ENCODE assay signal across 25 cellular contexts in the genomic region with DNA sequence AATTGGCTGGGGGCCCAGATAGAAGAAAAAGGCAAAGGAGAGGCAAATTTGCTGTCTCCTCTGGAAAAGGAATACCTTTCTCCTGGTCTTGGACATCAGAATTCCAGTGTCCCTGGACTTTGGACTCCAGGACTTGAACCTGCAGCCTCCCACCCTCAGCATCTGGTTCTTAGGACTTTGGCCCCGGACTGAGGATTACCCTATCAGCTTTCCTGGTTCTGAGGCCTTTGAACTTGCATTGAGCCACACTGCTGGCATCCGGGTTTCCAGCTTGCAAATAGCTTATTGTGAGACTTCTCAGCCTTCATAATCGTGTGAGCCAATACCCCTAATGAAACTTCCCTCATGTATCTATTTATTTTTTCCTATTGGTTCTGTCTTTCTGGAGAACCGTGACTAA.
DNase-seq lines count a peak whose midpoint lies in the region; ATAC-seq, FAIRE-seq and TF ChIP-seq lines count a peak whose summit lies in the region.
"Had no signal": no experiment of that assay in that cellular context is flagged by ENCODE, and none has a peak within 500 bp of the region (broad histone marks: within the 10 kb centered on the region; RNA-seq: fewer than 3 reads in every experiment).

No MANE protein-coding gene starts in this region.

- TF ChIP-seq EP300 in HepG2 (IDR thresholded peaks at IDR 0.05; ENCODE audit: low read depth in 2 of 2, low read length in 2 of 2) (no peak), HepG2 (CRISPR knock-in tag; IDR thresholded peaks at IDR 0.05; ENCODE audit: borderline replicate concordance) (no peak)

- no peak for FAIRE-seq in HepG2 (lab: Jason Lieb, UNC)
- FAIRE-seq: A549, GM12878 had no signal

- in situ Hi-C loops in HepG2 (cut with HindIII; ENCODE audit: extremely low pct_ligation_motif_present, low pct_unique_long_range_greater_than_20kb), result no loop called here

- H3K27me3 Mint-ChIP-seq in Caco-2 (ENCODE audit: insufficient read depth, unreplicated experiment), result no peaks in the 10 kb centered on the region

- intact Hi-C loops in Caco-2 (cut with micrococcal nuclease; ENCODE audit: unreplicated experiment), result no loop called here
- intact Hi-C loops in HepG2 (cut with micrococcal nuclease; ENCODE audit: unreplicated experiment), result no loop called here
- intact Hi-C loops in OCI-LY7 (cut with micrococcal nuclease; ENCODE audit: unreplicated experiment), result no loop called here
- intact Hi-C loops in testis (cut with DNase I; ENCODE audit: low total_unique reads), result no loop called here

- DNase-seq in Caco-2 (peak; percentile 35 to 54), LoVo (ENCODE audit: low spot score) (peak; percentile 10), HepG2 (ENCODE audit: low spot score) (no peak), mucosa of gallbladder (ENCODE audit: low spot score) (peak; percentile 85), OCI-LY7 (ENCODE audit: low spot score) (no peak), testis (no peak)
- DNase-seq: 8988T; ACHN; AML-193; BE2C; Calu3; CD4-positive, alpha-beta T cell; CD8-positive, alpha-beta memory T cell; DMS79; EL; GDM1; GOT3; HFFc6 had no signal

- H3K4me2 ChIP-seq in HepG2 (ENCODE audit: low read depth, low read length) (no peak overlapping the region), OCI-LY7 (ENCODE audit: low read length) (no peak overlapping the region)
- H3K4me2 ChIP-seq: A549; BLaER1 treated with 17β-estradiol and CSF1 and Interleukin-3, amounts not matched to agents 10 nM and 100 nM had no signal

- H3K36me3 Mint-ChIP-seq in Caco-2 (ENCODE audit: insufficient read depth, unreplicated experiment), result no peaks in the 10 kb centered on the region
- H3K36me3 Mint-ChIP-seq: CD14-positive monocyte; CD8-positive, alpha-beta memory T cell had no signal

- BruUV-seq in Caco-2 (replicated peaks; lab: Mats Ljungman, UMichigan), result no TSS peak
- no TSS peak for BruUV-seq in HepG2 (replicated peaks; lab: Mats Ljungman, UMichigan)
- BruUV-seq in OCI-LY7 (replicated peaks; lab: Mats Ljungman, UMichigan), result no TSS peak

- POLR2A ChIA-PET in Caco-2 (lab: Charles Lee) (no interaction called here), HepG2 (lab: Yijun Ruan, JAX) (no interaction called here), OCI-LY7 (lab: Charles Lee) (interaction anchor here (0.9 kb wide), 1 partner anchor 11 kb away, joined by 4 read pairs; no protein-coding TSS in a partner anchor)

- peaks cover 11% of the 10 kb centered on the region for H3K4me1 Mint-ChIP-seq in Caco-2 (ENCODE audit: low read depth, unreplicated experiment)
- H3K4me1 Mint-ChIP-seq: CD14-positive monocyte; CD8-positive, alpha-beta memory T cell had no signal

- no peak for TF ChIP-seq POLR2A in HepG2 (IDR thresholded peaks at IDR 0.05; ENCODE audit: insufficient read depth in 1 of 2, low read depth in 2 of 2, low read length in 2 of 2)
- TF ChIP-seq POLR2A in testis (IDR thresholded peaks at IDR 0.05), result no peak

- H3K9me3 Mint-ChIP-seq in Caco-2 (ENCODE audit: unreplicated experiment), result peaks cover 11% of the 10 kb centered on the region
- H3K9me3 Mint-ChIP-seq: CD4-positive, alpha-beta T cell; CD8-positive, alpha-beta memory T cell; HFFc6 had no signal

- no peak overlapping the region for H2AFZ ChIP-seq in HepG2 (ENCODE audit: low read length)
- no peak overlapping the region for H2AFZ ChIP-seq in OCI-LY7 (ENCODE audit: low read length)

- no peak for TF ChIP-seq CTCF in Caco-2 (IDR thresholded peaks at IDR 0.05; ENCODE audit: insufficient read depth in 1 of 2, low read depth in 1 of 2, low read length in 1 of 2, severe bottlenecking in 1 of 2, unreplicated experiment in 1 of 2)
- no peak for TF ChIP-seq CTCF in HepG2 (CRISPR knock-in tag; IDR thresholded peaks at IDR 0.05)
- no peak for TF ChIP-seq CTCF in OCI-LY7 (conservative IDR thresholded peaks at IDR 0.05; ENCODE audit: low read length)
- TF ChIP-seq CTCF in testis (IDR thresholded peaks at IDR 0.05), result no peak

- H3K9me3 ChIP-seq in Caco-2, result no peaks in the 10 kb centered on the region; the same call in 1 of the 2 replicates
- no peaks in the 10 kb centered on the region for H3K9me3 ChIP-seq in HepG2 (ENCODE audit: low read length)
- no peaks in the 10 kb centered on the region for H3K9me3 ChIP-seq in OCI-LY7 (ENCODE audit: low read length)
- no peaks in the 10 kb centered on the region for H3K9me3 ChIP-seq in testis
- H3K9me3 ChIP-seq: A549; BE2C; BLaER1 treated with 17β-estradiol and CSF1 and Interleukin-3, amounts not matched to agents 10 nM and 100 nM; HAP-1 had no signal

- peak overlapping the region; percentile 12 for H3K4me3 Mint-ChIP-seq in Caco-2 (ENCODE audit: unreplicated experiment)
- H3K4me3 Mint-ChIP-seq: CD14-positive monocyte; CD4-positive, alpha-beta T cell; CD8-positive, alpha-beta memory T cell; HFFc6 had no signal

- H3K27me3 ChIP-seq in Caco-2 (replicated peaks; ENCODE audit: control insufficient read depth, insufficient read depth, low read length), result no peaks in the 10 kb centered on the region
- no peaks in the 10 kb centered on the region for H3K27me3 ChIP-seq in HepG2 (ENCODE audit: control insufficient read depth in 1 of 2, insufficient read depth in 2 of 2, low read length in 2 of 2)
- H3K27me3 ChIP-seq in testis, result no peaks in the 10 kb centered on the region
- H3K27me3 ChIP-seq: BLaER1 treated with 17β-estradiol and CSF1 and Interleukin-3, amounts not matched to agents 10 nM and 100 nM had no signal

- no peak for TF ChIP-seq RAD21 in HepG2 (CRISPR knock-in tag; IDR thresholded peaks at IDR 0.05)

- H3K9me2 ChIP-seq in OCI-LY7 (ENCODE audit: insufficient read depth, low read length), result no peaks in the 10 kb centered on the region

- no peak overlapping the region for H3K27ac ChIP-seq in HepG2 (ENCODE audit: extremely low read length, insufficient read depth, low read length)
- no peak overlapping the region for H3K27ac ChIP-seq in OCI-LY7 (ENCODE audit: low read depth, low read length, poor library complexity, severe bottlenecking)
- H3K27ac ChIP-seq in testis, result no peak overlapping the region
- H3K27ac ChIP-seq: A549; BLaER1 treated with 17β-estradiol and CSF1 and Interleukin-3, amounts not matched to agents 10 nM and 100 nM had no signal

- no peak overlapping the region for H3K4me3 ChIP-seq in Caco-2 (ENCODE audit: low read depth, low read length)
- H3K4me3 ChIP-seq in HepG2 (replicated peaks in 1 of 3; ENCODE audit: insufficient read depth in 1 of 3, low read depth in 2 of 3, low read length in 3 of 3), result no peak overlapping the region
- H3K4me3 ChIP-seq in OCI-LY7 (ENCODE audit: low read depth, low read length, poor library complexity, severe bottlenecking), result no peak overlapping the region
- no peak overlapping the region for H3K4me3 ChIP-seq in testis
- H3K4me3 ChIP-seq: A549; BLaER1 treated with 17β-estradiol and CSF1 and Interleukin-3, amounts not matched to agents 10 nM and 100 nM; GM12878; HAP-1 had no signal

- H3K4me1 ChIP-seq in Caco-2 (peaks cover 23% of the 10 kb centered on the region), HepG2 (ENCODE audit: insufficient read depth, low read length) (no peaks in the 10 kb centered on the region), OCI-LY7 (ENCODE audit: insufficient read depth, low read length, poor library complexity, severe bottlenecking) (no peaks in the 10 kb centered on the region), testis (no peaks in the 10 kb centered on the region)
- H3K4me1 ChIP-seq: BE2C; BLaER1 treated with 17β-estradiol and CSF1 and Interleukin-3, amounts not matched to agents 10 nM and 100 nM; HAP-1 had no signal

- H3K36me3 ChIP-seq in Caco-2 (ENCODE audit: control insufficient read depth, insufficient read depth, low read length), result no peaks in the 10 kb centered on the region
- H3K36me3 ChIP-seq in HepG2 (replicated peaks in 1 of 2; ENCODE audit: control insufficient read depth in 1 of 2, insufficient read depth in 2 of 2, low read length in 2 of 2), result no peaks in the 10 kb centered on the region
- no peaks in the 10 kb centered on the region for H3K36me3 ChIP-seq in OCI-LY7 (ENCODE audit: insufficient read depth, low read length)
- no peaks in the 10 kb centered on the region for H3K36me3 ChIP-seq in testis (ENCODE audit: low read depth, missing control alignments)
- H3K36me3 ChIP-seq: BE2C; BLaER1 treated with 17β-estradiol and CSF1 and Interleukin-3, amounts not matched to agents 10 nM and 100 nM; HAP-1 had no signal

- peak overlapping the region; percentile 8 for H3K27ac Mint-ChIP-seq in Caco-2 (ENCODE audit: unreplicated experiment)
- H3K27ac Mint-ChIP-seq: CD14-positive monocyte; CD4-positive, alpha-beta T cell; HFFc6 had no signal

- CTCF ChIA-PET in Caco-2 (lab: Charles Lee), result no interaction called here
- CTCF ChIA-PET in HepG2 (lab: Yijun Ruan, JAX; ENCODE audit: low intra/inter-chr PET ratio, low total read pairs), result no interaction called here
- CTCF ChIA-PET in OCI-LY7 (lab: Charles Lee; ENCODE audit: unreplicated experiment), result no interaction called here

- WGBS in HepG2 (ENCODE audit: low lambda C conversion rate), result 12% methylated on average over 4 of the region's 4 CpGs
- WGBS in testis, 2 donors, result 80 to 93% methylated on average over 4 of the region's 4 CpGs

- no peak overlapping the region for H3K9ac ChIP-seq in HepG2 (ENCODE audit: insufficient read depth, low read depth, low read length)
- H3K9ac ChIP-seq: BLaER1 treated with 17β-estradiol and CSF1 and Interleukin-3, amounts not matched to agents 10 nM and 100 nM had no signal

- H3K79me2 ChIP-seq in HepG2 (ENCODE audit: insufficient read depth, low read length), result no peaks in the 10 kb centered on the region
- no peaks in the 10 kb centered on the region for H3K79me2 ChIP-seq in OCI-LY7 (ENCODE audit: insufficient read depth, low read depth, low read length)

- ATAC-seq in HepG2 (no peak), HG03521 (IDR thresholded peaks at IDR 0.05; ENCODE audit: unreplicated experiment) (no peak), GM21528 (IDR thresholded peaks at IDR 0.05; ENCODE audit: low FRiP score, unreplicated experiment) (no peak)
- ATAC-seq: A549, GM12878 had no signal

- H4K20me1 ChIP-seq in HepG2 (ENCODE audit: insufficient read depth, low read length), result no peaks in the 10 kb centered on the region
- no peaks in the 10 kb centered on the region for H4K20me1 ChIP-seq in OCI-LY7 (ENCODE audit: insufficient read depth, low read length)
- H4K20me1 ChIP-seq: BLaER1 treated with 17β-estradiol and CSF1 and Interleukin-3, amounts not matched to agents 10 nM and 100 nM had no signal

TF ChIP-seq in HepG2, 621 proteins besides CTCF, POLR2A, EP300 and RAD21 (continues in another document):
- TF ChIP-seq, protein P1, sequence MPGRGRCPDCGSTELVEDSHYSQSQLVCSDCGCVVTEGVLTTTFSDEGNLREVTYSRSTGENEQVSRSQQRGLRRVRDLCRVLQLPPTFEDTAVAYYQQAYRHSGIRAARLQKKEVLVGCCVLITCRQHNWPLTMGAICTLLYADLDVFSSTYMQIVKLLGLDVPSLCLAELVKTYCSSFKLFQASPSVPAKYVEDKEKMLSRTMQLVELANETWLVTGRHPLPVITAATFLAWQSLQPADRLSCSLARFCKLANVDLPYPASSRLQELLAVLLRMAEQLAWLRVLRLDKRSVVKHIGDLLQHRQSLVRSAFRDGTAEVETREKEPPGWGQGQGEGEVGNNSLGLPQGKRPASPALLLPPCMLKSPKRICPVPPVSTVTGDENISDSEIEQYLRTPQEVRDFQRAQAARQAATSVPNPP (CRISPR knock-in tag; IDR thresholded peaks at IDR 0.05), result no peak
- TF ChIP-seq HOXA3 (CRISPR knock-in tag; IDR thresholded peaks at IDR 0.05) (no peak), HNF4G (IDR thresholded peaks at IDR 0.05; ENCODE audit: borderline replicate concordance, low read depth, low read length) (peak; percentile 33; the same call in 1 of the 2 replicates), HNF4G (CRISPR knock-in tag; IDR thresholded peaks at IDR 0.05; ENCODE audit: borderline replicate concordance, low read depth) (no peak)

Comparison
In these comparisons a context has a peak if more than half of its experiments do, and no peak if none do; other contexts are left out.
1. DNase-seq: peak in Caco-2 (2 of 2), LoVo (single experiment) and mucosa of gallbladder (single experiment); none in HepG2 (single experiment), OCI-LY7 (single experiment) and testis (single experiment).